Comparison of ENCODE assay signal across 17 cellular contexts in the genomic region with DNA sequence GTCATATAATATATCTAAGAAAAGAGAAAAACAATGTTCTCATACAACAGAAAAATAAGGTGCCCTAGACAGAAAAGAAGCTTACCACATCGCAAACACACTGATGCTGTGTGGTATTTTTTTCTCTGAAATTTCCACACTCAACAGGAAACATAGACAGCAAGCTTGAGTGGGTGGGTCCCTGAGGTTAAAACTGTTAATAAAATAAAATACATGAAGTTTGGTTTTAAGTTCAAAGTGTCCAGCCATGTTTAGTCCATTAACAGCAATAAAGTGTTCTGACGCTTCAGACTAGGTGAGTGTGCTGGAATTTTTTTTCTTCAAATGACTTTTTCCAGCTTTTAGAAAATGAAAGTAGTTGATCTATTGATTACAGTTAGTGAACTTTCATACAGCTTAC.
DNase-seq lines count a peak whose midpoint lies in the region; ATAC-seq and TF ChIP-seq lines count a peak whose summit lies in the region.
"Had no signal": no experiment of that assay in that cellular context is flagged by ENCODE, and none has a peak within 500 bp of the region (broad histone marks: within the 10 kb centered on the region; RNA-seq: fewer than 3 reads in every experiment).

No MANE protein-coding gene starts in this region.

- DNase-seq in CD8-positive, alpha-beta T cell = peak in 4 of 7 experiments; percentile 15 to 26 (median 23)
- DNase-seq in KBM-7 = peak; percentile 9
- DNase-seq in activated T-cell treated with anti-CD3 and anti-CD28 coated beads, Interleukin-2, amount 50 U/mL, for 72 hours = peak in 1 of 2 donors; percentile 6
- no peak for DNase-seq in lower lobe of right lung
- no peak for DNase-seq in NCI-H1105 treated with DMSO at 0.1 percent for 48 hours (lab: John Stamatoyannopoulos, UW)
- no peak for DNase-seq in type B pancreatic cell (ENCODE audit: extremely low spot score, unreplicated experiment)
- DNase-seq: activated B cell treated with CpG ODN at 0.5 μM for 24 hours, anterior cingulate cortex, COR-L47, HFFc6, hypothalamus, left ventricle myocardium inferior, MV-4-11, NCI-H2171 treated with DMSO at 0.1 percent for 48 hours had no signal

- no peaks in the 10 kb centered on the region for H3K27me3 Mint-ChIP-seq in CD8-positive, alpha-beta T cell (ENCODE audit: low read depth)
- H3K27me3 Mint-ChIP-seq in activated T-cell treated with anti-CD3 and anti-CD28 coated beads, Interleukin-2, amount 50 U/mL, for 72 hours (ENCODE audit: low read depth) = no peaks in the 10 kb centered on the region
- no peaks in the 10 kb centered on the region for H3K27me3 Mint-ChIP-seq in type B pancreatic cell
- H3K27me3 Mint-ChIP-seq: activated B cell treated with CpG ODN at 0.5 μM for 24 hours; dendritic cell treated with granulocyte-macrophage colony-stimulating factor and Interleukin-4, amounts not matched to agents 40 ng/mL and 50 ng/mL, for 4 days had no signal

- CTCF ChIA-PET in CD8-positive, alpha-beta T cell (lab: Charles Lee) = interaction anchor here (1.6 kb wide), 1 partner anchor 177 kb away, joined by 8 read pairs; no protein-coding TSS in a partner anchor

- TF ChIP-seq CTCF in CD8-positive, alpha-beta T cell (IDR thresholded peaks at IDR 0.05) = no peak
- TF ChIP-seq CTCF in lower lobe of right lung (IDR thresholded peaks at IDR 0.05) (no peak), type B pancreatic cell (conservative IDR thresholded peaks at IDR 0.05) (no peak)

- intact Hi-C loops in CD8-positive, alpha-beta T cell (cut with DNase I, micrococcal nuclease) = loop anchor here (1.0 to 5.0 kb wide), 4 partner anchors 10 to 248 kb away; partner anchors contain the start of gene PTPN4 (in 2 of the 2)
- intact Hi-C loops in lower lobe of right lung (cut with DNase I) = no loop called here

- H3K27ac ChIP-seq in CD8-positive, alpha-beta T cell (ENCODE audit: low read depth, low read length) = peak overlapping the region; percentile 60
- H3K27ac ChIP-seq in lower lobe of right lung = no peak overlapping the region
- H3K27ac ChIP-seq: left ventricle myocardium inferior had no signal

- no peaks in the 10 kb centered on the region for H3K9me3 ChIP-seq in CD8-positive, alpha-beta T cell (ENCODE audit: low read length)
- H3K9me3 ChIP-seq in lower lobe of right lung = no peaks in the 10 kb centered on the region
- H3K9me3 ChIP-seq: left ventricle myocardium inferior had no signal

- peaks cover 73% of the 10 kb centered on the region for H3K4me1 Mint-ChIP-seq in CD8-positive, alpha-beta T cell (ENCODE audit: low read depth)
- H3K4me1 Mint-ChIP-seq in activated T-cell treated with anti-CD3 and anti-CD28 coated beads, Interleukin-2, amount 50 U/mL, for 72 hours (ENCODE audit: low read depth) = peaks cover 40% of the 10 kb centered on the region
- no peaks in the 10 kb centered on the region for H3K4me1 Mint-ChIP-seq in type B pancreatic cell (ENCODE audit: unreplicated experiment)
- H3K4me1 Mint-ChIP-seq: activated B cell treated with CpG ODN at 0.5 μM for 24 hours, nephron had no signal

- H3K36me3 Mint-ChIP-seq in CD8-positive, alpha-beta T cell = peaks cover 35% of the 10 kb centered on the region
- peaks cover 0 to 3% of the 10 kb centered on the region in 2 donors for H3K36me3 Mint-ChIP-seq in activated T-cell treated with anti-CD3 and anti-CD28 coated beads, Interleukin-2, amount 50 U/mL, for 72 hours (ENCODE audit: insufficient read depth in 2 of 2)
- peaks cover 5% of the 10 kb centered on the region for H3K36me3 Mint-ChIP-seq in type B pancreatic cell

- peaks cover 70% of the 10 kb centered on the region for H3K4me1 ChIP-seq in CD8-positive, alpha-beta T cell (ENCODE audit: insufficient read depth, low read length)
- H3K4me1 ChIP-seq in lower lobe of right lung = no peaks in the 10 kb centered on the region
- H3K4me1 ChIP-seq: left ventricle myocardium inferior had no signal

- H3K4me3 ChIP-seq in CD8-positive, alpha-beta T cell (ENCODE audit: low read depth, low read length) = peak overlapping the region; percentile 48
- peak overlapping the region; percentile 17 for H3K4me3 ChIP-seq in lower lobe of right lung
- H3K4me3 ChIP-seq: left ventricle myocardium inferior had no signal

- POLR2A ChIA-PET in CD8-positive, alpha-beta T cell (lab: Charles Lee) = interaction anchor here (0.8 to 1.5 kb wide), 9 partner anchors 12 to 247 kb away, joined by 3 to 8 read pairs (median 4); partner anchors contain the start of genes EPB41L5 and PTPN4

- H3K4me3 Mint-ChIP-seq in CD8-positive, alpha-beta T cell = peak overlapping the region; percentile 75
- peak overlapping the region; percentile 49 to 89 for H3K4me3 Mint-ChIP-seq in activated T-cell treated with anti-CD3 and anti-CD28 coated beads, Interleukin-2, amount 50 U/mL, for 72 hours
- no peak overlapping the region for H3K4me3 Mint-ChIP-seq in type B pancreatic cell
- H3K4me3 Mint-ChIP-seq: activated B cell treated with CpG ODN at 0.5 μM for 24 hours; dendritic cell treated with granulocyte-macrophage colony-stimulating factor and Interleukin-4, amounts not matched to agents 40 ng/mL and 50 ng/mL, for 4 days; HFFc6; nephron had no signal

- H3K27ac Mint-ChIP-seq in CD8-positive, alpha-beta T cell = peak overlapping the region; percentile 97
- H3K27ac Mint-ChIP-seq in activated T-cell treated with anti-CD3 and anti-CD28 coated beads, Interleukin-2, amount 50 U/mL, for 72 hours = peak overlapping the region; percentile 98
- no peak overlapping the region for H3K27ac Mint-ChIP-seq in type B pancreatic cell
- H3K27ac Mint-ChIP-seq: activated B cell treated with CpG ODN at 0.5 μM for 24 hours; dendritic cell treated with granulocyte-macrophage colony-stimulating factor and Interleukin-4, amounts not matched to agents 40 ng/mL and 50 ng/mL, for 4 days; HFFc6; nephron had no signal

- ATAC-seq in CD8-positive, alpha-beta T cell = peak; percentile 91
- peak; percentile 68 to 82 for ATAC-seq in activated T-cell treated with anti-CD3 and anti-CD28 coated beads, Interleukin-2, amount 50 U/mL, for 72 hours (replicated peaks in 1 of 2)
- peak; percentile 30 to 70 for ATAC-seq in lower lobe of right lung
- no peak for ATAC-seq in HG03520 (IDR thresholded peaks at IDR 0.05; ENCODE audit: unreplicated experiment)

- in situ Hi-C loops in KBM-7 (cut with MboI; ENCODE audit: low pct_unique_long_range_greater_than_20kb, low sequenced_read_pairs) = no loop called here

- H3K9me3 Mint-ChIP-seq in CD8-positive, alpha-beta T cell = no peaks in the 10 kb centered on the region
- H3K9me3 Mint-ChIP-seq in activated T-cell treated with anti-CD3 and anti-CD28 coated beads, Interleukin-2, amount 50 U/mL, for 72 hours = no peaks in the 10 kb centered on the region
- no peaks in the 10 kb centered on the region for H3K9me3 Mint-ChIP-seq in type B pancreatic cell
- H3K9me3 Mint-ChIP-seq: activated B cell treated with CpG ODN at 0.5 μM for 24 hours; dendritic cell treated with granulocyte-macrophage colony-stimulating factor and Interleukin-4, amounts not matched to agents 40 ng/mL and 50 ng/mL, for 4 days; HFFc6; nephron had no signal

- H3K36me3 ChIP-seq in CD8-positive, alpha-beta T cell (ENCODE audit: insufficient read depth, low read length) = peaks cover 16% of the 10 kb centered on the region
- H3K36me3 ChIP-seq in lower lobe of right lung = peaks cover 12% of the 10 kb centered on the region

- H3K27me3 ChIP-seq in CD8-positive, alpha-beta T cell (ENCODE audit: insufficient read depth, low read length) = no peaks in the 10 kb centered on the region
- H3K27me3 ChIP-seq in lower lobe of right lung (ENCODE audit: low read depth) = no peaks in the 10 kb centered on the region

Comparison
In these comparisons a context has a peak if more than half of its experiments do, and no peak if none do; other contexts are left out.
1. DNase-seq: peak in CD8-positive, alpha-beta T cell (4 of 7) and KBM-7 (single experiment); none in lower lobe of right lung (single experiment), NCI-H1105 treated with DMSO at 0.1 percent for 48 hours (single experiment) and type B pancreatic cell (single experiment).